Comparison of ENCODE assay signal across 10 cellular contexts in the genomic region with DNA sequence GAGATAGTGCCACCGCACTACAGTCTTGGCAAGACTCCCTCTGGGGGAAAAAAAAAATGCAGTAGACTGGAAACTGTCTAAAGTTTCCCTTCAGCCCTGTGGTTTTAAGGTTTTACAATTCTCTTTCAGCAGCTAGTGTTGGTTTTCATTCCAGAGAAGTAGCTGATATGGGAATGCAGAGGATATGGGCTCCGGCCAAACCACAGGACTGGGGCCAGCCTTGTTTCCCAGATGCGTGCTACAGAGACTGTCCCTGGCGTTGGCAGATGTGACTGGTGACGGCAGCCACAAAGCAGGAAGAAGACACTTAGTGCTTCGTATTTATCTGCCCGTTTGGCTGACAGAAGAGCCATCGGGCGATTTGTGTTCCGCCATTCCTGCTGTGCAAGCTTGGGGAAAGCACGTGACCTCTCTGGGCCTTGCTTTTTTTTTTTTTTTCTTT. TPM values are rescaled to one million over a fixed set of nuclear protein-coding genes. Genes with fewer than 3 reads are reported as not detected.
DNase-seq lines count a peak whose midpoint lies in the region; ATAC-seq, FAIRE-seq and TF ChIP-seq lines count a peak whose summit lies in the region.
"Had no signal": no experiment of that assay in that cellular context is flagged by ENCODE, and none has a peak within 500 bp of the region (broad histone marks: within the 10 kb centered on the region; RNA-seq: fewer than 3 reads in every experiment).

No MANE protein-coding gene starts in this region.

- no peak overlapping the region for H3T11ph ChIP-seq in H9 (ENCODE audit: low read length)

- DNase-seq in AG04450 (ENCODE audit: low read depth, low spot score) (peak; percentile 42), IMR-90 (peak; percentile 84), astrocyte of the spinal cord (ENCODE audit: low read depth, low spot score) (peak; percentile 79), kidney (peak; percentile 84), HTR-8/SVneo (ENCODE audit: insufficient read length, low spot score) (no peak), kidney glomerular epithelial cell (lab: John Stamatoyannopoulos, UW) (no peak), H9 (no peak)
- DNase-seq in activated T-cell treated with anti-CD3 and anti-CD28 coated beads, Interleukin-2, amount 50 U/mL, for 72 hours = no peak
- DNase-seq: CD4-positive, alpha-beta T cell had no signal

- H2BK5ac ChIP-seq in IMR-90 (ENCODE audit: low read depth, low read length, poor library complexity, severe bottlenecking) (no peak overlapping the region), H9 (ENCODE audit: insufficient read length, low read length) (no peak overlapping the region)

- no peak for FAIRE-seq in kidney (lab: Jason Lieb, UNC)
- FAIRE-seq in HTR-8/SVneo (lab: Jason Lieb, UNC) = no peak

- H3K4me1 ChIP-seq in IMR-90 (ENCODE audit: control insufficient read depth, insufficient read depth, low read length) (no peaks in the 10 kb centered on the region), kidney (ENCODE audit: control insufficient read depth in 1 of 2, insufficient read depth in 1 of 2, low read depth in 1 of 2, low read length in 2 of 2) (peaks cover 0 to 2% of the 10 kb centered on the region in 2 donors), H9 (ENCODE audit: insufficient read depth, low read length) (no peaks in the 10 kb centered on the region)

- H3K27ac Mint-ChIP-seq in activated T-cell treated with anti-CD3 and anti-CD28 coated beads, Interleukin-2, amount 50 U/mL, for 72 hours = no peak overlapping the region
- H3K27ac Mint-ChIP-seq in H9 = no peak overlapping the region
- H3K27ac Mint-ChIP-seq: CD4-positive, alpha-beta T cell had no signal

- no peaks in the 10 kb centered on the region for H3K79me2 ChIP-seq in H9 (ENCODE audit: insufficient read depth, low read length)

- H4K5ac ChIP-seq in IMR-90 (ENCODE audit: low read depth, low read length) (no peak overlapping the region), H9 (ENCODE audit: insufficient read length, low read depth, low read length) (no peak overlapping the region)

- peaks cover 3% of the 10 kb centered on the region; the same call in 1 of the 2 replicates for H3K9me3 ChIP-seq in AG04450 (ENCODE audit: control insufficient read depth, insufficient read depth, low read length)
- H3K9me3 ChIP-seq in IMR-90 (ENCODE audit: control insufficient read depth, insufficient read depth, low read length) = no peaks in the 10 kb centered on the region
- no peaks in the 10 kb centered on the region for H3K9me3 ChIP-seq in kidney (ENCODE audit: control insufficient read depth in 1 of 2, low read length in 2 of 2)
- no peaks in the 10 kb centered on the region for H3K9me3 ChIP-seq in H9 (ENCODE audit: control insufficient read depth, low read depth, low read length)

- dilution Hi-C loops in IMR-90 (cut with HindIII; ENCODE audit: low sequenced_read_pairs, unreplicated experiment) = no loop called here

- H3K36me3 ChIP-seq in IMR-90 (ENCODE audit: control insufficient read depth, insufficient read depth, low read length) (no peaks in the 10 kb centered on the region), kidney (ENCODE audit: control insufficient read depth in 1 of 2, insufficient read depth in 2 of 2, low read length in 2 of 2) (no peaks in the 10 kb centered on the region)

- H3K56ac ChIP-seq in IMR-90 (ENCODE audit: extremely low read depth, insufficient read depth, low read length) = no peak overlapping the region
- no peak overlapping the region for H3K56ac ChIP-seq in H9 (ENCODE audit: insufficient read length, low read depth, low read length)

- H2BK120ac ChIP-seq in IMR-90 (ENCODE audit: low read depth, low read length) (no peak overlapping the region), H9 (ENCODE audit: low read depth, low read length, poor library complexity, severe bottlenecking) (no peak overlapping the region)

- no TSS peak for BruUV-seq in IMR-90 (replicated peaks; lab: Mats Ljungman, UMichigan)

- H2AFZ ChIP-seq in IMR-90 (replicated peaks; ENCODE audit: low read length, poor library complexity) (no peak overlapping the region), H9 (ENCODE audit: low read length) (no peak overlapping the region)

- peaks cover 7% of the 10 kb centered on the region for H3K27me3 ChIP-seq in AG04450 (ENCODE audit: control insufficient read depth, insufficient read depth, low read length)
- H3K27me3 ChIP-seq in IMR-90 (ENCODE audit: control insufficient read depth, insufficient read depth, low read length) = peaks cover 8% of the 10 kb centered on the region
- no peaks in the 10 kb centered on the region for H3K27me3 ChIP-seq in H9 (ENCODE audit: insufficient read depth, low read length)

- H3K4me3 ChIP-seq in AG04450 (ENCODE audit: low read depth, low read length) (no peak overlapping the region), IMR-90 (ENCODE audit: insufficient read depth, low read depth, low read length) (no peak overlapping the region), astrocyte of the spinal cord (ENCODE audit: low read depth, low read length) (no peak overlapping the region), kidney (ENCODE audit: low read length in 2 of 2) (no peak overlapping the region)

- H2BK12ac ChIP-seq in H9 (ENCODE audit: insufficient read length, low read depth, low read length) = no peak overlapping the region

- no peak overlapping the region for H4K8ac ChIP-seq in IMR-90 (ENCODE audit: low read depth in 2 of 2, low read length in 2 of 2)
- H4K8ac ChIP-seq in H9 (replicated peaks; ENCODE audit: insufficient read length, low read depth, low read length) = no peak overlapping the region

- TF ChIP-seq RAD21 in IMR-90 (IDR thresholded peaks at IDR 0.05; ENCODE audit: low read length) = no peak

- H3K79me1 ChIP-seq in IMR-90 (ENCODE audit: low read depth in 1 of 2, low read length in 2 of 2) (no peaks in the 10 kb centered on the region), H9 (ENCODE audit: insufficient read depth, low read depth, low read length, poor library complexity, severe bottlenecking) (no peaks in the 10 kb centered on the region)

- no peaks in the 10 kb centered on the region for H3K23me2 ChIP-seq in H9 (ENCODE audit: insufficient read length, low read depth, low read length, poor library complexity, severe bottlenecking)

- H3K14ac ChIP-seq in IMR-90 (replicated peaks; ENCODE audit: low read depth, low read length) (no peak overlapping the region), H9 (ENCODE audit: insufficient read depth, low read length) (no peak overlapping the region)

- peak overlapping the region; percentile 49 for H3K4me2 ChIP-seq in IMR-90 (ENCODE audit: low read depth, low read length)
- no peak overlapping the region for H3K4me2 ChIP-seq in H9 (ENCODE audit: insufficient read depth, insufficient read length, low read length)

- H4K91ac ChIP-seq in IMR-90 (ENCODE audit: insufficient read depth, low read depth, low read length) (no peak overlapping the region), H9 (ENCODE audit: insufficient read length, low read depth, low read length) (no peak overlapping the region)

- no peak for TF ChIP-seq POLR2A in IMR-90 (IDR thresholded peaks at IDR 0.05; ENCODE audit: low read depth, low read length)

- intact Hi-C loops in IMR-90 (cut with micrococcal nuclease) = loop anchor here (1.0 to 5.0 kb wide), 2 partner anchors 41 to 73 kb away; a partner anchor contains a TSS
- intact Hi-C loops in kidney (cut with DNase I) = no loop called here

- H3K27me3 Mint-ChIP-seq in activated T-cell treated with anti-CD3 and anti-CD28 coated beads, Interleukin-2, amount 50 U/mL, for 72 hours (ENCODE audit: low read depth) = no peaks in the 10 kb centered on the region
- H3K27me3 Mint-ChIP-seq in H9 (ENCODE audit: low read depth) = peaks cover 27% of the 10 kb centered on the region
- H3K27me3 Mint-ChIP-seq: CD4-positive, alpha-beta T cell had no signal

- no peaks in the 10 kb centered on the region for H3K9me3 Mint-ChIP-seq in activated T-cell treated with anti-CD3 and anti-CD28 coated beads, Interleukin-2, amount 50 U/mL, for 72 hours
- no peaks in the 10 kb centered on the region; a peak in 1 of 5 replicates for H3K9me3 Mint-ChIP-seq in H9
- H3K9me3 Mint-ChIP-seq: CD4-positive, alpha-beta T cell had no signal

- H2BK15ac ChIP-seq in IMR-90 (ENCODE audit: low read depth, low read length) (no peak overlapping the region), H9 (ENCODE audit: low read depth, low read length) (no peak overlapping the region)

- no peak overlapping the region for H3K23ac ChIP-seq in IMR-90 (ENCODE audit: low read depth, low read length)
- no peak overlapping the region for H3K23ac ChIP-seq in H9 (ENCODE audit: insufficient read length, low read depth, low read length)

- H3K18ac ChIP-seq in IMR-90 (ENCODE audit: low read depth, low read length) (no peak overlapping the region), H9 (ENCODE audit: insufficient read length, low read depth, low read length) (no peak overlapping the region)

- TF ChIP-seq CTCF in AG04450 (IDR thresholded peaks at IDR 0.05; ENCODE audit: low read depth, low read length) (no peak), IMR-90 (conservative IDR thresholded peaks at IDR 0.05; ENCODE audit: low read depth, low read length) (no peak), astrocyte of the spinal cord (IDR thresholded peaks at IDR 0.05; ENCODE audit: low read depth, low read length) (no peak), kidney (IDR thresholded peaks at IDR 0.05; ENCODE audit: borderline replicate concordance, extremely low read depth, insufficient read depth) (no peak), H9 (conservative IDR thresholded peaks at IDR 0.05) (no peak)

- 10% methylated on average over 4 of the region's 11 CpGs; no CpG with 5 or more reads in 1 of the 2 experiments for whole genome bisulfite sequencing in IMR-90 (ENCODE audit: extremely low coverage in 2 of 2, insufficient read length in 1 of 2), 2 experiments
- no CpG with 5 or more reads among the region's 11 CpGs for WGBS in H9 (ENCODE audit: extremely low coverage, insufficient read length, low lambda C conversion rate)

- H4K20me1 ChIP-seq in IMR-90 (ENCODE audit: insufficient read depth, low read length) = peaks cover 2% of the 10 kb centered on the region; the same call in 1 of the 2 replicates
- no peaks in the 10 kb centered on the region for H4K20me1 ChIP-seq in H9 (ENCODE audit: control insufficient read depth, insufficient read depth, insufficient read length)

- no peak overlapping the region for H3K4me3 Mint-ChIP-seq in activated T-cell treated with anti-CD3 and anti-CD28 coated beads, Interleukin-2, amount 50 U/mL, for 72 hours
- no peak overlapping the region for H3K4me3 Mint-ChIP-seq in H9
- H3K4me3 Mint-ChIP-seq: CD4-positive, alpha-beta T cell had no signal

- no peaks in the 10 kb centered on the region for H3K36me3 Mint-ChIP-seq in activated T-cell treated with anti-CD3 and anti-CD28 coated beads, Interleukin-2, amount 50 U/mL, for 72 hours (ENCODE audit: insufficient read depth in 2 of 2)
- H3K36me3 Mint-ChIP-seq in H9 (ENCODE audit: insufficient read depth in 1 of 3, low read depth in 3 of 3) = no peaks in the 10 kb centered on the region; a peak in 1 of 7 replicates

- H3K9ac ChIP-seq in IMR-90 (ENCODE audit: low read depth, low read length) (no peak overlapping the region), kidney (ENCODE audit: low read length in 2 of 2) (no peak overlapping the region), H9 (ENCODE audit: extremely low read depth, insufficient read length, low read length) (no peak overlapping the region)

- H3K4ac ChIP-seq in IMR-90 (ENCODE audit: low read depth, low read length) (no peak overlapping the region), H9 (ENCODE audit: low read depth, low read length) (no peak overlapping the region)

- peaks cover 9% of the 10 kb centered on the region for H3K4me1 Mint-ChIP-seq in activated T-cell treated with anti-CD3 and anti-CD28 coated beads, Interleukin-2, amount 50 U/mL, for 72 hours (ENCODE audit: low read depth)
- no peaks in the 10 kb centered on the region for H3K4me1 Mint-ChIP-seq in H9

- POLR2A ChIA-PET in AG04450 (lab: Yijun Ruan, JAX) (interaction anchor here (0.6 to 1.0 kb wide), 3 partner anchors 31 to 63 kb away, joined by 3 read pairs; no protein-coding TSS in a partner anchor), IMR-90 (lab: Charles Lee; ENCODE audit: unreplicated experiment) (no interaction called here)

- no peak overlapping the region for H2AK5ac ChIP-seq in IMR-90 (ENCODE audit: low read depth, low read length)
- no peak overlapping the region for H2AK5ac ChIP-seq in H9 (ENCODE audit: insufficient read length, low read length)

- CTCF ChIA-PET in AG04450 (lab: Charles Lee) (interaction anchor here (0.7 to 1.7 kb wide), 8 partner anchors 11 to 151 kb away, joined by 3 to 10 read pairs (median 4); no protein-coding TSS in a partner anchor), IMR-90 (lab: Yijun Ruan, JAX) (interaction anchor here (0.6 to 3.5 kb wide), 3 partner anchors 30 to 97 kb away, joined by 5 to 19 read pairs (median 5); no protein-coding TSS in a partner anchor)

- peak; percentile 80 for ATAC-seq in IMR-90 (ENCODE audit: low read depth)
- ATAC-seq in activated T-cell treated with anti-CD3 and anti-CD28 coated beads, Interleukin-2, amount 50 U/mL, for 72 hours (replicated peaks in 1 of 2) = no peak
- ATAC-seq: Panc1 had no signal

- no peak overlapping the region for H2AK9ac ChIP-seq in IMR-90 (replicated peaks; ENCODE audit: low read depth, low read length, poor library complexity)

- H2BK20ac ChIP-seq in IMR-90 (ENCODE audit: low read depth, low read length) = no peak overlapping the region
- no peak overlapping the region for H2BK20ac ChIP-seq in H9 (ENCODE audit: low read depth, low read length, poor library complexity, severe bottlenecking)

- H3K27ac ChIP-seq in AG04450 (ENCODE audit: low read depth, low read length) = no peak overlapping the region
- H3K27ac ChIP-seq in IMR-90 (ENCODE audit: insufficient read depth, low read length) = no peak overlapping the region
- H3K27ac ChIP-seq in kidney (ENCODE audit: low read depth in 2 of 2, low read length in 2 of 2) = no peak overlapping the region
- no peak overlapping the region for H3K27ac ChIP-seq in H9 (ENCODE audit: insufficient read length, low read depth, low read length)

- 0 out of 2 replicates have a peak, but pooled peaks cover 3% of the 10 kb centered on the region for H3K9me1 ChIP-seq in IMR-90 (ENCODE audit: insufficient read depth, low read length)

- in situ Hi-C loops in IMR-90 (cut with MboI; ENCODE audit: low sequenced_read_pairs) = no loop called here
- in situ Hi-C loops in astrocyte of the spinal cord (cut with HindIII; ENCODE audit: low sequenced_read_pairs) = no loop called here

RNA-seq across cellular contexts. Expression of a gene that starts 43.2 kb away (rescaled TPM):
- polyA plus RNA-seq in AG04450 (2011; rRNA removed) = 3.9 and 4.6 TPM in 2 replicates
- 7.1 and 8.8 TPM in 2 replicates for polyA minus RNA-seq in AG04450 (2011; rRNA and poly(A)+ RNA removed)
- total RNA-seq in IMR-90 (2012; rRNA removed) = 4.2 and 4.8 TPM in 2 replicates
- 3.2 TPM in 2 replicates for polyA plus RNA-seq in IMR-90 (2012; rRNA removed)
- 0.92 and 1.1 TPM in 2 replicates for polyA plus RNA-seq in IMR-90 (2012; cell fraction: cytosol; rRNA removed)
- 4.7 and 6.9 TPM in 2 replicates for polyA plus RNA-seq in IMR-90 (2012; cell fraction: nucleus; rRNA removed; ENCODE audit: low replicate concordance)
- 5.8 TPM for total RNA-seq in kidney
- polyA plus RNA-seq in kidney (ENCODE audit: insufficient read depth, low read depth, low replicate concordance) = 2.8 TPM
- 1 to 10 TPM; 6.4 to 8.2 TPM for total RNA-seq in activated T-cell treated with anti-CD3 and anti-CD28 coated beads, Interleukin-2, amount 50 U/mL, for 72 hours
- total RNA-seq in H9 (2021) = 6.7 and 8.7 TPM in 2 replicates

RNA-seq across cellular contexts. Expression of a gene that starts 43.3 kb away (rescaled TPM):
- 5.5 and 7.8 TPM in 2 replicates for polyA plus RNA-seq in AG04450 (2011; rRNA removed)
- 1.1 and 2.6 TPM in 2 replicates for polyA minus RNA-seq in AG04450 (2011; rRNA and poly(A)+ RNA removed)
- 5.4 and 13.9 TPM in 2 replicates for total RNA-seq in IMR-90 (2012; rRNA removed)
- polyA plus RNA-seq in IMR-90 (2012; rRNA removed) = 7.2 and 8.2 TPM in 2 replicates
- polyA plus RNA-seq in IMR-90 (2012; cell fraction: cytosol; rRNA removed) = 1.4 and 3.6 TPM in 2 replicates
- 0.60 and 3.7 TPM in 2 replicates for polyA plus RNA-seq in IMR-90 (2012; cell fraction: nucleus; rRNA removed; ENCODE audit: low replicate concordance)
- 6.6 TPM for total RNA-seq in kidney
- 8.6 TPM for polyA plus RNA-seq in kidney (ENCODE audit: insufficient read depth, low read depth, low replicate concordance)
- 10 to 100 TPM; 25.5 to 41.0 TPM for total RNA-seq in activated T-cell treated with anti-CD3 and anti-CD28 coated beads, Interleukin-2, amount 50 U/mL, for 72 hours
- 47.0 and 50.9 TPM in 2 replicates for total RNA-seq in H9 (2021)

RNA-seq across cellular contexts. Expression of a gene that starts 53.6 kb away (rescaled TPM):
- polyA plus RNA-seq in AG04450 (2011; rRNA removed) (10.4 and 14.7 TPM in 2 replicates), IMR-90 (2012; rRNA removed) (0.90 and 1.6 TPM in 2 replicates), kidney (ENCODE audit: insufficient read depth, low read depth, low replicate concordance) (4.7 TPM)
- polyA minus RNA-seq in AG04450 (2011; rRNA and poly(A)+ RNA removed) = 3.0 and 6.6 TPM in 2 replicates
- total RNA-seq in IMR-90 (2012; rRNA removed) (0.56 and 0.72 TPM in 2 replicates), kidney (9.5 TPM), H9 (2021) (7.9 and 9.3 TPM in 2 replicates)
- 0.76 and 1.1 TPM in 2 replicates for polyA plus RNA-seq in IMR-90 (2012; cell fraction: cytosol; rRNA removed)
- 0.25 and 0.38 TPM in 2 replicates for polyA plus RNA-seq in IMR-90 (2012; cell fraction: nucleus; rRNA removed; ENCODE audit: low replicate concordance)
- total RNA-seq in activated T-cell treated with anti-CD3 and anti-CD28 coated beads, Interleukin-2, amount 50 U/mL, for 72 hours = 1 to 10 TPM; 1.0 to 3.2 TPM

Comparison
In these comparisons a context has a peak if more than half of its experiments do, and no peak if none do; other contexts are left out.
1. DNase-seq: peak in AG04450 (single experiment), IMR-90 (single experiment), astrocyte of the spinal cord (single experiment) and kidney (single experiment); none in activated T-cell treated with anti-CD3 and anti-CD28 coated beads, Interleukin-2, amount 50 U/mL, for 72 hours (0 of 2), HTR-8/SVneo (single experiment), kidney glomerular epithelial cell (single experiment) and H9 (single experiment).